ENCODE assay signal across 10 cellular contexts in genomic region chr22:21857501-21857914, GRCh38. TPM values are rescaled to one million over a fixed set of nuclear protein-coding genes. Genes with fewer than 3 reads are reported as not detected.
DNase-seq lines count a peak whose midpoint lies in the region; ATAC-seq and TF ChIP-seq lines count a peak whose summit lies in the region.
"Had no signal": no experiment of that assay in that cellular context is flagged by ENCODE, and none has a peak within 500 bp of the region (broad histone marks: within the 10 kb centered on the region; RNA-seq: fewer than 3 reads in every experiment).

No MANE protein-coding gene starts in this region.

- no peak overlapping the region for H2BK120ac ChIP-seq in IMR-90 (ENCODE audit: low read depth, low read length)

- H3K18ac ChIP-seq in IMR-90 (ENCODE audit: low read depth, low read length), result no peak overlapping the region

- H2BK20ac ChIP-seq in IMR-90 (ENCODE audit: low read depth, low read length), result no peak overlapping the region

- TF ChIP-seq POLR2A in IMR-90 (IDR thresholded peaks at IDR 0.05; ENCODE audit: low read depth, low read length) (no peak), prostate gland (IDR thresholded peaks at IDR 0.05) (no peak)

- in situ Hi-C loops in IMR-90 (cut with MboI; ENCODE audit: low sequenced_read_pairs), result no loop called here

- H4K8ac ChIP-seq in IMR-90 (ENCODE audit: low read depth in 2 of 2, low read length in 2 of 2), result no peak overlapping the region

- no peaks in the 10 kb centered on the region for H3K9me3 Mint-ChIP-seq in activated T-cell treated with anti-CD3 and anti-CD28 coated beads, Interleukin-2, amount 50 U/mL, for 4 hours
- no peaks in the 10 kb centered on the region for H3K9me3 Mint-ChIP-seq in stimulated activated naive B cell treated with anti-CD40 and anti-IgM and Interleukin-4, amounts not matched to agents 10 μg/mL and 1 μg/mL and 100 μg/mL, for 72 hours
- H3K9me3 Mint-ChIP-seq: T-helper 2 cell treated with Interferon-gamma antibody and Interleukin-4, amounts not matched to agents 5 μg/mL and 100 μg/mL, for 36 hours had no signal

- no peak overlapping the region for H3K4ac ChIP-seq in IMR-90 (ENCODE audit: low read depth, low read length)

- no peak overlapping the region for H4K5ac ChIP-seq in IMR-90 (ENCODE audit: low read depth, low read length)

- H3K14ac ChIP-seq in IMR-90 (replicated peaks; ENCODE audit: low read depth, low read length), result no peak overlapping the region

- H3K4me2 ChIP-seq in IMR-90 (ENCODE audit: low read depth, low read length), result peak overlapping the region; percentile 55

- H2AK9ac ChIP-seq in IMR-90 (replicated peaks; ENCODE audit: low read depth, low read length, poor library complexity), result no peak overlapping the region

- no peak overlapping the region for H2AFZ ChIP-seq in IMR-90 (replicated peaks; ENCODE audit: low read length, poor library complexity)

- no peak overlapping the region for H3K27ac ChIP-seq in IMR-90 (ENCODE audit: insufficient read depth, low read length)
- peak overlapping the region in 1 of 2 donors; percentile 12 for H3K27ac ChIP-seq in prostate gland

- POLR2A ChIA-PET in IMR-90 (lab: Charles Lee; ENCODE audit: unreplicated experiment), result no interaction called here

- H3K27ac Mint-ChIP-seq in stimulated activated naive B cell treated with anti-CD40 and anti-IgM and Interleukin-4, amounts not matched to agents 10 μg/mL and 1 μg/mL and 100 μg/mL, for 72 hours, result peak overlapping the region; percentile 42
- H3K27ac Mint-ChIP-seq: T-helper 2 cell treated with Interferon-gamma antibody and Interleukin-4, amounts not matched to agents 5 μg/mL and 100 μg/mL, for 36 hours had no signal

- H3K9ac ChIP-seq in IMR-90 (ENCODE audit: low read depth, low read length), result no peak overlapping the region
- H3K9ac ChIP-seq in endocrine pancreas (ENCODE audit: control insufficient read depth, insufficient read depth, low read length), result no peak overlapping the region

- H3K4me3 ChIP-seq in IMR-90 (ENCODE audit: insufficient read depth, low read depth, low read length), result no peak overlapping the region
- H3K4me3 ChIP-seq in endocrine pancreas (ENCODE audit: control insufficient read depth, insufficient read depth, low read length), result peak overlapping the region; percentile 29
- H3K4me3 ChIP-seq in prostate gland, result no peak overlapping the region
- H3K4me3 ChIP-seq: dorsolateral prefrontal cortex had no signal

- no peak overlapping the region for H2BK5ac ChIP-seq in IMR-90 (ENCODE audit: low read depth, low read length, poor library complexity, severe bottlenecking)

- dilution Hi-C loops in IMR-90 (cut with HindIII; ENCODE audit: low sequenced_read_pairs, unreplicated experiment), result no loop called here

- no peak for TF ChIP-seq RAD21 in IMR-90 (IDR thresholded peaks at IDR 0.05; ENCODE audit: low read length)

- H3K36me3 Mint-ChIP-seq in activated T-cell treated with anti-CD3 and anti-CD28 coated beads, Interleukin-2, amount 50 U/mL, for 4 hours (ENCODE audit: insufficient read depth), result peaks cover 7% of the 10 kb centered on the region
- peaks cover 14 to 30% of the 10 kb centered on the region in 2 donors for H3K36me3 Mint-ChIP-seq in stimulated activated naive B cell treated with anti-CD40 and anti-IgM and Interleukin-4, amounts not matched to agents 10 μg/mL and 1 μg/mL and 100 μg/mL, for 72 hours

- H3K36me3 ChIP-seq in IMR-90 (ENCODE audit: control insufficient read depth, insufficient read depth, low read length), result peaks cover 1% of the 10 kb centered on the region; the same call in 1 of the 2 replicates
- no peaks in the 10 kb centered on the region for H3K36me3 ChIP-seq in endocrine pancreas (ENCODE audit: control insufficient read depth, insufficient read depth, low read length)
- no peaks in the 10 kb centered on the region for H3K36me3 ChIP-seq in prostate gland

- TF ChIP-seq CTCF in IMR-90 (conservative IDR thresholded peaks at IDR 0.05; ENCODE audit: low read depth, low read length) (no peak), prostate gland (IDR thresholded peaks at IDR 0.05) (no peak)

- H2AK5ac ChIP-seq in IMR-90 (ENCODE audit: low read depth, low read length), result no peak overlapping the region

- DNase-seq in activated T-cell treated with anti-CD3 and anti-CD28 coated beads, Interleukin-2, amount 50 U/mL, for 4 hours, result no peak
- no peak for DNase-seq in activated T-cell treated with anti-CD3 and anti-CD28 coated beads, Interleukin-2, amount 50 U/mL, for 1 hour
- DNase-seq in IMR-90, result peak; percentile 30
- no peak for DNase-seq in stimulated activated naive B cell treated with anti-CD40 and anti-IgM and Interleukin-4, amounts not matched to agents 10 μg/mL and 1 μg/mL and 100 μg/mL, for 72 hours
- no peak for DNase-seq in prostate gland (ENCODE audit: low spot score)
- DNase-seq in Ammon's horn (ENCODE audit: low spot score), result no peak
- DNase-seq: dorsolateral prefrontal cortex had no signal

- no peaks in the 10 kb centered on the region for H3K27me3 Mint-ChIP-seq in activated T-cell treated with anti-CD3 and anti-CD28 coated beads, Interleukin-2, amount 50 U/mL, for 4 hours (ENCODE audit: low read depth)
- H3K27me3 Mint-ChIP-seq in stimulated activated naive B cell treated with anti-CD40 and anti-IgM and Interleukin-4, amounts not matched to agents 10 μg/mL and 1 μg/mL and 100 μg/mL, for 72 hours, result no peaks in the 10 kb centered on the region

- H3K27me3 ChIP-seq in IMR-90 (ENCODE audit: control insufficient read depth, insufficient read depth, low read length) (no peaks in the 10 kb centered on the region), endocrine pancreas (ENCODE audit: control insufficient read depth, insufficient read depth, low read length) (no peaks in the 10 kb centered on the region), prostate gland (replicated peaks; ENCODE audit: insufficient read depth) (no peaks in the 10 kb centered on the region)
- H3K27me3 ChIP-seq: dorsolateral prefrontal cortex had no signal

- H3K4me3 Mint-ChIP-seq in activated T-cell treated with anti-CD3 and anti-CD28 coated beads, Interleukin-2, amount 50 U/mL, for 4 hours, result no peak overlapping the region
- peak overlapping the region in 1 of 2 donors; percentile 59 for H3K4me3 Mint-ChIP-seq in stimulated activated naive B cell treated with anti-CD40 and anti-IgM and Interleukin-4, amounts not matched to agents 10 μg/mL and 1 μg/mL and 100 μg/mL, for 72 hours
- H3K4me3 Mint-ChIP-seq: T-helper 2 cell treated with Interferon-gamma antibody and Interleukin-4, amounts not matched to agents 5 μg/mL and 100 μg/mL, for 36 hours had no signal

- H3K9me3 ChIP-seq in IMR-90 (ENCODE audit: control insufficient read depth, insufficient read depth, low read length), result no peaks in the 10 kb centered on the region
- H3K9me3 ChIP-seq in endocrine pancreas (ENCODE audit: control insufficient read depth, low read length), result no peaks in the 10 kb centered on the region
- H3K9me3 ChIP-seq in prostate gland, result no peaks in the 10 kb centered on the region

- no TSS peak for BruUV-seq in IMR-90 (replicated peaks; lab: Mats Ljungman, UMichigan)

- ATAC-seq in activated T-cell treated with anti-CD3 and anti-CD28 coated beads, Interleukin-2, amount 50 U/mL, for 4 hours, result peak; percentile 80
- ATAC-seq in IMR-90 (ENCODE audit: low read depth), result peak; percentile 51
- ATAC-seq in stimulated activated naive B cell treated with anti-CD40 and anti-IgM and Interleukin-4, amounts not matched to agents 10 μg/mL and 1 μg/mL and 100 μg/mL, for 72 hours (replicated peaks), result peak; percentile 93 to 94
- ATAC-seq in HG03039 (IDR thresholded peaks at IDR 0.05; ENCODE audit: unreplicated experiment), result no peak

- no CpG with 5 or more reads among the region's 4 CpGs for WGBS in IMR-90 (ENCODE audit: extremely low coverage in 2 of 2, insufficient read length in 1 of 2), 2 experiments
- WGBS in prostate gland, result 28% methylated on average over 4 of the region's 4 CpGs

- no peak overlapping the region for H4K91ac ChIP-seq in IMR-90 (ENCODE audit: insufficient read depth, low read depth, low read length)

- H4K20me1 ChIP-seq in IMR-90 (ENCODE audit: insufficient read depth, low read length), result peaks cover 99% of the 10 kb centered on the region

- intact Hi-C loops in IMR-90 (cut with micrococcal nuclease), result no loop called here
- intact Hi-C loops in prostate gland (cut with DNase I), result no loop called here

- no peak overlapping the region for H3K56ac ChIP-seq in IMR-90 (ENCODE audit: extremely low read depth, insufficient read depth, low read length)

- H3K4me1 ChIP-seq in IMR-90 (ENCODE audit: control insufficient read depth, insufficient read depth, low read length) (peaks cover 14% of the 10 kb centered on the region), endocrine pancreas (ENCODE audit: control insufficient read depth, insufficient read depth, low read length) (peaks cover 30% of the 10 kb centered on the region), prostate gland (replicated peaks) (no peaks in the 10 kb centered on the region)

- H3K23ac ChIP-seq in IMR-90 (ENCODE audit: low read depth, low read length), result 0 out of 2 replicates have a peak overlapping the region, but pooled peaks have one; percentile 7

- H3K79me1 ChIP-seq in IMR-90 (ENCODE audit: low read depth in 1 of 2, low read length in 2 of 2), result peaks cover 0 to 76% of the 10 kb centered on the region in 2 experiments; a peak in 3 of 4 replicates

- CTCF ChIA-PET in IMR-90 (lab: Yijun Ruan, JAX), result no interaction called here

- peaks cover 89% of the 10 kb centered on the region for H3K4me1 Mint-ChIP-seq in activated T-cell treated with anti-CD3 and anti-CD28 coated beads, Interleukin-2, amount 50 U/mL, for 4 hours (ENCODE audit: low read depth)
- peaks cover 45 to 94% of the 10 kb centered on the region in 2 donors for H3K4me1 Mint-ChIP-seq in stimulated activated naive B cell treated with anti-CD40 and anti-IgM and Interleukin-4, amounts not matched to agents 10 μg/mL and 1 μg/mL and 100 μg/mL, for 72 hours

- peaks cover 36% of the 10 kb centered on the region for H3K9me1 ChIP-seq in IMR-90 (ENCODE audit: insufficient read depth, low read length)

- no peak overlapping the region for H2BK15ac ChIP-seq in IMR-90 (ENCODE audit: low read depth, low read length)

TF ChIP-seq in IMR-90, 13 proteins besides CTCF, POLR2A, EP300 and RAD21:
- TF ChIP-seq CEBPB (IDR thresholded peaks at IDR 0.05; ENCODE audit: low read depth, low read length) (0 out of 2 replicates have a peak, but pooled peaks have one; percentile 9), RFX5 (IDR thresholded peaks at IDR 0.05; ENCODE audit: low read depth, low read length) (no peak)
TF ChIP-seq in IMR-90: peak in this region for 1.

RNA-seq across cellular contexts. Expression of gene MAPK1, which starts 9.9 kb away (rescaled TPM):
- total RNA-seq in activated T-cell treated with anti-CD3 and anti-CD28 coated beads, Interleukin-2, amount 50 U/mL, for 4 hours, result 100 to 1,000 TPM; 136 to 165 (median 138) TPM
- total RNA-seq in IMR-90 (2012; rRNA removed) (44.7 and 51.3 TPM in 2 replicates), prostate gland (10 to 100 TPM; 89.6 to 92.1 TPM)
- 33.5 and 41.0 TPM in 2 replicates for polyA plus RNA-seq in IMR-90 (2012; rRNA removed)
- polyA plus RNA-seq in IMR-90 (2012; cell fraction: cytosol; rRNA removed), result 12.2 and 12.7 TPM in 2 replicates
- 9.4 and 33.2 TPM in 2 replicates for polyA plus RNA-seq in IMR-90 (2012; cell fraction: nucleus; rRNA removed; ENCODE audit: low replicate concordance)
